ENCODE assay signal across 26 cellular contexts in the genomic region with DNA sequence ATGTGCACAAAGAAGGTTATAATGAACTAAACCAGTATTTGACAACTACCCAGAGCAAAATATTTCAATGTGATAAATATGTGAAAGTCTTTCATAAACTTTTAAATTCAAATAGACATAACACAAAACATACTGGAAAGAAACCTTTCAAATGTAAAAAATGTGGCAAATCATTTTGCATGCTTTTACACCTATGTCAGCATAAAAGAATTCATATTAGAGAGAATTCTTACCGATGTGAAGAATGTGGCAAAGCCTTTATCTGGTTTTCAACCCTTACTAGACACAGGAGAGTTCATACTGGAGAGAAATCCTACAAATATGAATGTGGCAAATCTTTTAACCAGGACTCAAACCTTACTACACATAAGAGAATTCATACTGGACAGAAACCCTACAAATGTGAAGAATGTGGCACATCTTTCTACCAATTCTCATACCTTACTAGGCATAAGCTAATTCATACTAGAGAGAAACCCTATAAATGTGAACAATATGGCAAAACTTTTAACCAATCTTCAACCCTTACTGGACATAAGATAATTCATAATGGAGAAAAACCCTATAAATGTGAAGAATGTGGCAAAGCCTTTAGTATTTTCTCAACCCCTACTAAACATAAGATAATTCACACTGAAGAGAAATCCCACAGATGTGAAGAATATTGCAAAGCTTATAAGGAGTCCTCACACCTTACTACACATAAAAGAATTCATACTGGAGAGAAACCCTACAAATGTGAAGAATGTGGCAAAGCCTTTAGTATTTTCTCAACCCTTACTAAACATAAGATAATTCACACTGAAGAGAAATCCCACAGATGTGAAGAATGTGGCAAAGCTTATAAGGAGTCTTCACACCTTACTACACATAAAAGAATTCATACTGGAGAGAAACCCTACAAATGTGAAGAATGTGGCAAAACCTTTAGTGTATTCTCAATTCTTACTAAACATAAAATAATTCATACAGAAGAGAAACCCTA.
"Had no signal": no experiment of that assay in that cellular context is flagged by ENCODE, and none has a peak within 500 bp of the region (broad histone marks: within the 10 kb centered on the region; RNA-seq: fewer than 3 reads in every experiment).

No MANE protein-coding gene starts in this region.

- H3K4me3 Mint-ChIP-seq: activated CD4-positive, alpha-beta memory T cell treated with anti-CD3 and anti-CD28 coated beads for 36 hours; activated T-cell treated with anti-CD3 and anti-CD28 coated beads, Interleukin-2, amount 50 U/mL, for 24 hours; natural killer cell treated with Interleukin-12 subunit alpha and Interleukin-12 subunit beta and Interleukin-15 and Interleukin-18, amount 100 ng/mL, for 72 hours; stimulated activated effector memory CD8-positive, alpha-beta T cell treated with anti-CD3 and anti-CD28 coated beads, Interleukin-12 subunit alpha, Interleukin-12 subunit beta, amount 100 ng/mL, for 72 hours; stimulated activated naive CD8-positive, alpha-beta T cell treated with anti-CD3 and anti-CD28 coated beads, Interleukin-15, Interleukin-2, amounts not matched to agents 100 ng/mL and 50 ng/mL, for 24 hours; type B pancreatic cell had no signal

- H3K27ac Mint-ChIP-seq: activated CD4-positive, alpha-beta memory T cell treated with anti-CD3 and anti-CD28 coated beads for 36 hours; activated T-cell treated with anti-CD3 and anti-CD28 coated beads, Interleukin-2, amount 50 U/mL, for 24 hours; natural killer cell treated with Interleukin-12 subunit alpha and Interleukin-12 subunit beta and Interleukin-15 and Interleukin-18, amount 100 ng/mL, for 72 hours; stimulated activated effector memory CD8-positive, alpha-beta T cell treated with anti-CD3 and anti-CD28 coated beads, Interleukin-12 subunit alpha, Interleukin-12 subunit beta, amount 100 ng/mL, for 72 hours; stimulated activated naive CD8-positive, alpha-beta T cell treated with anti-CD3 and anti-CD28 coated beads, Interleukin-15, Interleukin-2, amounts not matched to agents 100 ng/mL and 50 ng/mL, for 24 hours; type B pancreatic cell had no signal

- H3K4me1 Mint-ChIP-seq: stimulated activated effector memory CD8-positive, alpha-beta T cell treated with anti-CD3 and anti-CD28 coated beads, Interleukin-12 subunit alpha, Interleukin-12 subunit beta, amount 100 ng/mL, for 72 hours had no signal

- DNase-seq: activated CD4-positive, alpha-beta memory T cell treated with anti-CD3 and anti-CD28 coated beads for 36 hours; activated CD4-positive, alpha-beta T cell treated with anti-CD3 and anti-CD28 coated beads for 4 hours; activated CD8-positive, alpha-beta memory T cell treated with anti-CD3 and anti-CD28 coated beads, Interleukin-2, amount 50 U/mL, for 4 hours; activated gamma-delta T cell treated with Interleukin-2 at 50 U/mL for 16 hours; activated naive CD4-positive, alpha-beta T cell treated with anti-CD3 and anti-CD28 coated beads, Interleukin-2, amount 50 U/mL, for 16 hours; activated T-cell treated with anti-CD3 and anti-CD28 coated beads, Interleukin-2, amount 50 U/mL, for 24 hours; amygdala; caudate nucleus; foreskin keratinocyte; heart left ventricle; kidney glomerular epithelial cell; mesendoderm; right cardiac atrium; stimulated activated CD4-positive, alpha-beta T cell treated with anti-CD3 and anti-CD28 coated beads, Interleukin-12 subunit alpha, Interleukin-12 subunit beta, amount 100 ng/mL, for 4 hours; stimulated activated CD4-positive, alpha-beta T cell treated with anti-CD3 and anti-CD28 coated beads, Interleukin-4, amount 100 ng/mL, for 1 hour; substantia nigra; T-helper 1 cell had no signal

- H3K27me3 ChIP-seq: esophagus muscularis mucosa, foreskin keratinocyte, heart left ventricle, vagina had no signal

- H3K4me3 ChIP-seq: esophagus muscularis mucosa, heart left ventricle, lung, vagina had no signal

- H3K4me1 ChIP-seq: esophagus muscularis mucosa, foreskin keratinocyte, heart left ventricle, vagina had no signal

- ATAC-seq: foreskin keratinocyte; heart left ventricle; left lobe of liver; natural killer cell treated with Interleukin-12 subunit alpha and Interleukin-12 subunit beta and Interleukin-15 and Interleukin-18, amount 100 ng/mL, for 72 hours; right cardiac atrium; stimulated activated effector memory CD8-positive, alpha-beta T cell treated with anti-CD3 and anti-CD28 coated beads, Interleukin-12 subunit alpha, Interleukin-12 subunit beta, amount 100 ng/mL, for 72 hours had no signal

- H3K27me3 Mint-ChIP-seq: activated CD4-positive, alpha-beta memory T cell treated with anti-CD3 and anti-CD28 coated beads for 36 hours; activated T-cell treated with anti-CD3 and anti-CD28 coated beads, Interleukin-2, amount 50 U/mL, for 24 hours; natural killer cell treated with Interleukin-12 subunit alpha and Interleukin-12 subunit beta and Interleukin-15 and Interleukin-18, amount 100 ng/mL, for 72 hours; stimulated activated naive CD8-positive, alpha-beta T cell treated with anti-CD3 and anti-CD28 coated beads, Interleukin-15, Interleukin-2, amounts not matched to agents 100 ng/mL and 50 ng/mL, for 24 hours; type B pancreatic cell had no signal

- H3K27ac ChIP-seq: esophagus muscularis mucosa, foreskin keratinocyte, heart left ventricle, vagina, VCaP had no signal
